In genomic region chr10:30538086-30538485, GRCh38 we compare ENCODE assay signal across 1 cellular context.
TF ChIP-seq lines count a peak whose summit lies in the region.

No MANE protein-coding gene starts in this region.

TF ChIP-seq in A549, 52 proteins besides CTCF, POLR2A, EP300 and RAD21 (continued from another document):
- TF ChIP-seq KDM1A (IDR thresholded peaks at IDR 0.05; ENCODE audit: low read depth) = no peak
- TF ChIP-seq CHD4 (IDR thresholded peaks at IDR 0.05; ENCODE audit: borderline replicate concordance) = no peak
- TF ChIP-seq BHLHE40 (IDR thresholded peaks at IDR 0.05; ENCODE audit: low read depth, low read length) = no peak
- TF ChIP-seq RCOR1 (IDR thresholded peaks at IDR 0.05; ENCODE audit: low read depth, low read length) = no peak
- peak; percentile 39; the same call in 1 of the 2 replicates for TF ChIP-seq ATOH8 (CRISPR knock-in tag; IDR thresholded peaks at IDR 0.05; ENCODE audit: low read depth)
- TF ChIP-seq ESRRA (IDR thresholded peaks at IDR 0.05; ENCODE audit: borderline replicate concordance, low read length) = no peak
- TF ChIP-seq HEYL (CRISPR knock-in tag; IDR thresholded peaks at IDR 0.05) = no peak
- TF ChIP-seq BCL3 (IDR thresholded peaks at IDR 0.05) = no peak
- no peak for TF ChIP-seq ZC3H11A (IDR thresholded peaks at IDR 0.05)
- peak in 1 of 2 experiments; percentile 66; a peak in 2 of 4 replicates for TF ChIP-seq CEBPB (IDR thresholded peaks at IDR 0.05)
- TF ChIP-seq FOSL2 (IDR thresholded peaks at IDR 0.05) = peak; percentile 71
- TF ChIP-seq FOSL2 (CRISPR knock-in tag; IDR thresholded peaks at IDR 0.05) = peak; percentile 93
- no peak for TF ChIP-seq FOXS1 (CRISPR knock-in tag; IDR thresholded peaks at IDR 0.05)
- TF ChIP-seq EHMT2 (IDR thresholded peaks at IDR 0.05; ENCODE audit: low read depth) = no peak
- TF ChIP-seq MYC (IDR thresholded peaks at IDR 0.05; ENCODE audit: borderline replicate concordance, low read length) = no peak
- TF ChIP-seq RFX5 (IDR thresholded peaks at IDR 0.05) = no peak
- TF ChIP-seq JUN (IDR thresholded peaks at IDR 0.05) = peak; percentile 69 to 87; a peak in 4 of 5 replicates
- peak; percentile 66; the same call in 1 of the 2 replicates for TF ChIP-seq PBX3 (IDR thresholded peaks at IDR 0.05)
- TF ChIP-seq NR3C1 (IDR thresholded peaks at IDR 0.05) = no peak
- no peak for TF ChIP-seq EHF (CRISPR knock-in tag; IDR thresholded peaks at IDR 0.05)
- no peak for TF ChIP-seq FOSB (CRISPR knock-in tag; IDR thresholded peaks at IDR 0.05)
- TF ChIP-seq TFCP2L1 (CRISPR knock-in tag; IDR thresholded peaks at IDR 0.05) = no peak
- no peak for TF ChIP-seq CBX2 (IDR thresholded peaks at IDR 0.05; ENCODE audit: borderline replicate concordance, low read depth)
